24 cellular contexts compared by ENCODE assay signal in genomic region chrX:10697552-10697951, GRCh38.
DNase-seq lines count a peak whose midpoint lies in the region; ATAC-seq and TF ChIP-seq lines count a peak whose summit lies in the region.
"Had no signal": no experiment of that assay in that cellular context is flagged by ENCODE, and none has a peak within 500 bp of the region (broad histone marks: within the 10 kb centered on the region; RNA-seq: fewer than 3 reads in every experiment).

No MANE protein-coding gene starts in this region.

- TF ChIP-seq CTCF in AG10803 (conservative IDR thresholded peaks at IDR 0.05; ENCODE audit: low read length) (no peak), osteoblast (IDR thresholded peaks at IDR 0.05; ENCODE audit: extremely low read depth, low read depth, low read length) (no peak)

- H3K9me3 ChIP-seq in osteoblast (ENCODE audit: low read depth, low read length), result no peaks in the 10 kb centered on the region
- H3K9me3 ChIP-seq: A549, BE2C had no signal

- no peaks in the 10 kb centered on the region for H4K20me1 ChIP-seq in osteoblast (ENCODE audit: insufficient read depth, low read length)
- H4K20me1 ChIP-seq: BLaER1 had no signal

- H3K27ac ChIP-seq in osteoblast (ENCODE audit: low read depth, low read length), result no peak overlapping the region
- H3K27ac ChIP-seq: 22Rv1, A549, BLaER1 had no signal

- no peaks in the 10 kb centered on the region for H3K79me2 ChIP-seq in osteoblast (ENCODE audit: insufficient read depth, low read length)

- no peak overlapping the region for H2AFZ ChIP-seq in osteoblast (ENCODE audit: low read length)

- H3K27me3 ChIP-seq in osteoblast (ENCODE audit: insufficient read depth, low read length), result no peaks in the 10 kb centered on the region
- H3K27me3 ChIP-seq: BE2C had no signal

- ATAC-seq in HG03521 (IDR thresholded peaks at IDR 0.05; ENCODE audit: unreplicated experiment), result no peak
- no peak for ATAC-seq in activated CD4-positive, CD25-positive, alpha-beta regulatory T cell treated with anti-CD3 and anti-CD28 coated beads, Interleukin-2, amount 50 U/mL, for 24 hours
- ATAC-seq: A549, GM12878 had no signal

- H3K4me2 ChIP-seq in osteoblast (ENCODE audit: insufficient read depth, low read length), result peak overlapping the region; percentile 28
- H3K4me2 ChIP-seq: A549 had no signal

- DNase-seq in AG10803 (ENCODE audit: low read depth) (peak; percentile 51), astrocyte of the hippocampus (ENCODE audit: low read depth, low spot score) (peak; percentile 70), fibroblast of peridontal ligament (ENCODE audit: extremely low read depth) (peak; percentile 18), osteoblast (ENCODE audit: insufficient read length, low spot score, missing footprints) (peak; percentile 44), NCI-H524 (lab: John Stamatoyannopoulos, UW) (no peak)
- DNase-seq: BE2C; C1 segment of cervical spinal cord; CD4-positive, alpha-beta memory T cell; CD4-positive, CD25-positive, alpha-beta regulatory T cell; CD8-positive, alpha-beta memory T cell; COR-L47; DMS 273 treated with DMSO at 0.1 percent for 48 hours; DMS153; DMS53; DMS79; DND-41; EL; GDM1 had no signal

- H3K36me3 ChIP-seq in osteoblast (ENCODE audit: insufficient read depth, low read length), result no peaks in the 10 kb centered on the region
- H3K36me3 ChIP-seq: BE2C, BLaER1 had no signal

- H3K4me1 ChIP-seq in osteoblast (ENCODE audit: insufficient read depth, low read length), result peaks cover 4% of the 10 kb centered on the region
- H3K4me1 ChIP-seq: A549, BE2C had no signal

- no peak overlapping the region for H3K4me3 ChIP-seq in AG10803 (ENCODE audit: low read length)
- H3K4me3 ChIP-seq in osteoblast (ENCODE audit: insufficient read depth, low read length), result no peak overlapping the region
- H3K4me3 ChIP-seq: A549, BLaER1, GM12878 had no signal

Comparison
In these comparisons a context has a peak if more than half of its experiments do, and no peak if none do; other contexts are left out.
1. DNase-seq: peak in AG10803 (single experiment), astrocyte of the hippocampus (single experiment), fibroblast of peridontal ligament (single experiment) and osteoblast (single experiment); none in NCI-H524 (0 of 2).